13 cellular contexts compared by ENCODE assay signal in genomic region chr12:6644257-6644596, GRCh38. TPM values are rescaled to one million over a fixed set of nuclear protein-coding genes. Genes with fewer than 3 reads are reported as not detected.
DNase-seq lines count a peak whose midpoint lies in the region; ATAC-seq and TF ChIP-seq lines count a peak whose summit lies in the region.
"Had no signal": no experiment of that assay in that cellular context is flagged by ENCODE, and none has a peak within 500 bp of the region (broad histone marks: within the 10 kb centered on the region; RNA-seq: fewer than 3 reads in every experiment).

No MANE protein-coding gene starts in this region.

- no peak for ATAC-seq in HG03159 (IDR thresholded peaks at IDR 0.05; ENCODE audit: unreplicated experiment)

- peak; percentile 93 for DNase-seq in CD1c-positive myeloid dendritic cell (ENCODE audit: extremely low spot score)
- no peak for DNase-seq in A673 (ENCODE audit: low spot score)
- no peak for DNase-seq in stimulated activated CD4-positive, alpha-beta T cell treated with anti-CD3 and anti-CD28 coated beads, Interleukin-4, amount 100 ng/mL, for 4 hours
- no peak for DNase-seq in HEK293T (ENCODE audit: extremely low spot score)
- DNase-seq: effector CD8-positive, alpha-beta T cell; natural killer cell; NCI-H1048; NCI-H526 treated with DMSO at 0.1 percent for 48 hours; T-helper 1 cell had no signal

- H3K9me3 Mint-ChIP-seq in dendritic cell treated with granulocyte-macrophage colony-stimulating factor and Interleukin-4, amounts not matched to agents 40 ng/mL and 50 ng/mL, for 4 days, result no peaks in the 10 kb centered on the region
- H3K9me3 Mint-ChIP-seq: natural killer cell had no signal

- H3K4me1 Mint-ChIP-seq in dendritic cell treated with granulocyte-macrophage colony-stimulating factor and Interleukin-4, amounts not matched to agents 40 ng/mL and 50 ng/mL, for 4 days (ENCODE audit: low read depth), result peaks cover 75% of the 10 kb centered on the region

- intact Hi-C loops in dendritic cell treated with granulocyte-macrophage colony-stimulating factor and Interleukin-4, amounts not matched to agents 40 ng/mL and 50 ng/mL, for 4 days (cut with micrococcal nuclease), result loop anchor here (2.0 kb wide), 2 partner anchors 19 to 25 kb away; partner anchors contain the start of gene ING4
- intact Hi-C loops in A673 (cut with micrococcal nuclease; ENCODE audit: unreplicated experiment), result loop anchor here (2.0 kb wide), 1 partner anchor 29 kb away; no protein-coding TSS in a partner anchor

- H3K4me1 ChIP-seq in muscle layer of colon (ENCODE audit: insufficient read depth, low read length) (peaks cover 7% of the 10 kb centered on the region), A673 (ENCODE audit: insufficient read depth, low read length, poor library complexity, severe bottlenecking) (peaks cover 3% of the 10 kb centered on the region)

- no peaks in the 10 kb centered on the region for H3K27me3 Mint-ChIP-seq in dendritic cell treated with granulocyte-macrophage colony-stimulating factor and Interleukin-4, amounts not matched to agents 40 ng/mL and 50 ng/mL, for 4 days

- peak overlapping the region; percentile 63 for H3K4me3 Mint-ChIP-seq in dendritic cell treated with granulocyte-macrophage colony-stimulating factor and Interleukin-4, amounts not matched to agents 40 ng/mL and 50 ng/mL, for 4 days
- H3K4me3 Mint-ChIP-seq: natural killer cell had no signal

- no peaks in the 10 kb centered on the region for H3K9me3 ChIP-seq in KOPT-K1 (ENCODE audit: insufficient read depth, low read length, poor library complexity, severe bottlenecking)
- H3K9me3 ChIP-seq in muscle layer of colon (ENCODE audit: low read length), result no peaks in the 10 kb centered on the region
- no peaks in the 10 kb centered on the region for H3K9me3 ChIP-seq in A673 (ENCODE audit: low read depth, low read length, poor library complexity, severe bottlenecking)

- no TSS peak for BruUV-seq in A673 (replicated peaks; lab: Mats Ljungman, UMichigan)

- peaks cover 24% of the 10 kb centered on the region for H3K36me3 Mint-ChIP-seq in dendritic cell treated with granulocyte-macrophage colony-stimulating factor and Interleukin-4, amounts not matched to agents 40 ng/mL and 50 ng/mL, for 4 days (ENCODE audit: low read depth)
- H3K36me3 Mint-ChIP-seq: natural killer cell had no signal

- H3K9ac ChIP-seq in muscle layer of colon (ENCODE audit: low read length), result no peak overlapping the region

- POLR2A ChIA-PET in A673 (lab: Charles Lee; ENCODE audit: low non-redundant PET) (no interaction called here), HEK293T (lab: Yijun Ruan, JAX) (interaction anchor here (1.1 to 1.6 kb wide), 3 partner anchors 13 to 45 kb away, joined by 3 to 8 read pairs (median 4); partner anchors contain the start of gene ZNF384)

- CTCF ChIA-PET in A673 (lab: Charles Lee) (interaction anchor here (0.5 kb wide), 1 partner anchor 10 kb away, joined by 5 read pairs; no protein-coding TSS in a partner anchor), HEK293T (lab: Yijun Ruan, JAX) (interaction anchor here (1.1 to 1.5 kb wide), 4 partner anchors 26 to 80 kb away, joined by 3 to 6 read pairs (median 4); no protein-coding TSS in a partner anchor)

- H3K4me3 ChIP-seq in muscle layer of colon (ENCODE audit: low read depth in 1 of 2, low read length in 2 of 2), result no peak overlapping the region
- H3K4me3 ChIP-seq in A673 (ENCODE audit: low read depth, low read length, poor library complexity, severe bottlenecking), result no peak overlapping the region

- H3K27ac ChIP-seq in KOPT-K1 (ENCODE audit: low read depth, low read length, poor library complexity, severe bottlenecking), result peak overlapping the region; percentile 62
- H3K27ac ChIP-seq in muscle layer of colon (ENCODE audit: low read depth, low read length), result peak overlapping the region; percentile 24
- no peak overlapping the region for H3K27ac ChIP-seq in A673 (ENCODE audit: low read depth, low read length, poor library complexity, severe bottlenecking)

- TF ChIP-seq CTCF in A673 (conservative IDR thresholded peaks at IDR 0.05; ENCODE audit: low read depth, low read length), result no peak

- H3K27ac Mint-ChIP-seq in dendritic cell treated with granulocyte-macrophage colony-stimulating factor and Interleukin-4, amounts not matched to agents 40 ng/mL and 50 ng/mL, for 4 days, result peak overlapping the region; percentile 98

- H3K36me3 ChIP-seq in KOPT-K1 (ENCODE audit: insufficient read depth, low read length) (peaks cover 17% of the 10 kb centered on the region; the same call in 1 of the 2 replicates), muscle layer of colon (ENCODE audit: insufficient read depth, low read length) (peaks cover 6% of the 10 kb centered on the region), A673 (ENCODE audit: insufficient read depth, low read length, poor library complexity, severe bottlenecking) (peaks cover 3% of the 10 kb centered on the region)

- no peaks in the 10 kb centered on the region for H3K27me3 ChIP-seq in muscle layer of colon (ENCODE audit: control insufficient read depth in 1 of 2, insufficient read depth in 2 of 2, low read length in 2 of 2)
- no peaks in the 10 kb centered on the region for H3K27me3 ChIP-seq in A673 (replicated peaks; ENCODE audit: insufficient read depth, low read depth, low read length, poor library complexity)

TF ChIP-seq in HEK293T, 16 proteins besides CTCF, POLR2A, EP300 and RAD21:
- TF ChIP-seq FOXK2 (IDR thresholded peaks at IDR 0.05) (no peak), FOXM1 (IDR thresholded peaks at IDR 0.05; ENCODE audit: borderline replicate concordance) (no peak), NFRKB (IDR thresholded peaks at IDR 0.05) (no peak), L3MBTL2 (conservative IDR thresholded peaks at IDR 0.05) (no peak), FOXA1 (IDR thresholded peaks at IDR 0.05) (no peak), HDGF (IDR thresholded peaks at IDR 0.05; ENCODE audit: borderline replicate concordance) (no peak), ELF4 (IDR thresholded peaks at IDR 0.05) (no peak), ARNT (IDR thresholded peaks at IDR 0.05) (no peak), SUZ12 (IDR thresholded peaks at IDR 0.05) (no peak), SP1 (IDR thresholded peaks at IDR 0.05) (no peak), LEF1 (IDR thresholded peaks at IDR 0.05; ENCODE audit: borderline replicate concordance) (no peak), PKNOX1 (IDR thresholded peaks at IDR 0.05) (no peak), CTBP1 (IDR thresholded peaks at IDR 0.05; ENCODE audit: borderline replicate concordance) (no peak), BHLHE40 (IDR thresholded peaks at IDR 0.05; ENCODE audit: borderline replicate concordance) (no peak), ZNF384 (IDR thresholded peaks at IDR 0.05) (no peak), TARDBP (IDR thresholded peaks at IDR 0.05) (no peak)

RNA-seq across cellular contexts. Expression of gene ACRBP, which starts 3.0 kb away (rescaled TPM):
- 3.0 and 3.6 TPM in 2 replicates for total RNA-seq in A673 (2021)

RNA-seq across cellular contexts. Expression of gene LPAR5, which starts 8.5 kb away (rescaled TPM):
- 0.15 and 0.17 TPM in 2 replicates for total RNA-seq in A673 (2021)

RNA-seq across cellular contexts. Expression of gene ING4, which starts 18.7 kb away (rescaled TPM):
- total RNA-seq in A673 (2021), result 21.4 and 25.5 TPM in 2 replicates

RNA-seq across cellular contexts. Expression of gene CHD4, which starts 37.0 kb away (rescaled TPM):
- total RNA-seq in A673 (2021), result 281 and 296 TPM in 2 replicates

RNA-seq across cellular contexts. Expression of gene ZNF384, which starts 44.9 kb away (rescaled TPM):
- 88.8 and 92.5 TPM in 2 replicates for total RNA-seq in A673 (2021)
